9 cellular contexts compared by ENCODE assay signal in genomic region chr2:241269707-241270520, GRCh38. TPM values are rescaled to one million over a fixed set of nuclear protein-coding genes. Genes with fewer than 3 reads are reported as not detected.
A peak's percentile ranks its signal among the peaks of the same experiment; 100 is the strongest.
DNase-seq lines count a peak whose midpoint lies in the region; ATAC-seq and TF ChIP-seq lines count a peak whose summit lies in the region.
"Had no signal": no experiment of that assay in that cellular context is flagged by ENCODE, and none has a peak within 500 bp of the region (broad histone marks: within the 10 kb centered on the region; RNA-seq: fewer than 3 reads in every experiment).

No MANE protein-coding gene starts in this region.

- H3K4me1 ChIP-seq in psoas muscle = peaks cover 41% of the 10 kb centered on the region

- peak overlapping the region; percentile 67 for H3K4me3 Mint-ChIP-seq in Calu3 (ENCODE audit: low read depth, unreplicated experiment)
- H3K4me3 Mint-ChIP-seq: activated naive CD8-positive, alpha-beta T cell treated with anti-CD3 and anti-CD28 coated beads for 36 hours had no signal

- peaks cover 0 to 39% of the 10 kb centered on the region in 2 donors for H3K36me3 ChIP-seq in psoas muscle (ENCODE audit: insufficient read depth in 1 of 2, low read depth in 1 of 2)

- H3K4me1 Mint-ChIP-seq in Calu3 (ENCODE audit: low read depth, unreplicated experiment) = peaks cover 45% of the 10 kb centered on the region

- TF ChIP-seq CTCF in Calu3 (IDR thresholded peaks at IDR 0.05; ENCODE audit: unreplicated experiment) (no peak), WI38 (IDR thresholded peaks at IDR 0.05; ENCODE audit: low read depth, low read length) (no peak), foreskin fibroblast (IDR thresholded peaks at IDR 0.05; ENCODE audit: low read depth, low read length) (no peak), psoas muscle (IDR thresholded peaks at IDR 0.05) (no peak)

- H3K27me3 Mint-ChIP-seq in Calu3 (ENCODE audit: unreplicated experiment) = no peaks in the 10 kb centered on the region
- H3K27me3 Mint-ChIP-seq: activated naive CD8-positive, alpha-beta T cell treated with anti-CD3 and anti-CD28 coated beads for 36 hours had no signal

- DNase-seq in Calu3 = no peak
- no peak for DNase-seq in foreskin fibroblast
- no peak for DNase-seq in psoas muscle
- DNase-seq in amygdala (lab: John Stamatoyannopoulos, UW) = no peak
- DNase-seq in NCI-H1694 treated with DMSO at 0.1 percent for 48 hours (lab: John Stamatoyannopoulos, UW) = no peak
- DNase-seq in NCI-H1436 treated with DMSO at 0.1 percent for 48 hours (lab: John Stamatoyannopoulos, UW) = no peak
- DNase-seq: activated naive CD8-positive, alpha-beta T cell treated with anti-CD3 and anti-CD28 coated beads for 36 hours had no signal

- 52 to 66% (median 55%) methylated on average over 15 of the region's 15 CpGs for WGBS in psoas muscle, 3 donors

- ATAC-seq in psoas muscle (peak; percentile 22 to 53 (median 28)), HG03139 (IDR thresholded peaks at IDR 0.05; ENCODE audit: unreplicated experiment) (no peak)

- H3K27ac Mint-ChIP-seq in Calu3 (ENCODE audit: unreplicated experiment) = no peak overlapping the region
- H3K27ac Mint-ChIP-seq: activated naive CD8-positive, alpha-beta T cell treated with anti-CD3 and anti-CD28 coated beads for 36 hours had no signal

- intact Hi-C loops in Calu3 (cut with micrococcal nuclease; ENCODE audit: unreplicated experiment) (no loop called here), psoas muscle (cut with DNase I) (loop anchor here (5.0 to 10.0 kb wide), 4 partner anchors 47 to 335 kb away; partner anchors contain the start of genes HDLBP (in 1 of the 2) and SEPTIN2 (in 1 of the 2))

- H3K9me3 ChIP-seq in psoas muscle = peaks cover under 1% of the 10 kb centered on the region

- H3K36me3 Mint-ChIP-seq in Calu3 (ENCODE audit: insufficient read depth, unreplicated experiment) = peaks cover 68% of the 10 kb centered on the region

- H3K9me3 Mint-ChIP-seq in Calu3 (ENCODE audit: low read depth, unreplicated experiment) = no peaks in the 10 kb centered on the region
- H3K9me3 Mint-ChIP-seq: activated naive CD8-positive, alpha-beta T cell treated with anti-CD3 and anti-CD28 coated beads for 36 hours had no signal

- H3K27me3 ChIP-seq in psoas muscle (ENCODE audit: insufficient read depth in 3 of 3, low read length in 2 of 3) = no peaks in the 10 kb centered on the region

- no TSS peak for BruUV-seq in Calu3 (replicated peaks; lab: Mats Ljungman, UMichigan)

- CTCF ChIA-PET in Calu3 (lab: Charles Lee) = no interaction called here

- H3K27ac ChIP-seq in psoas muscle = peak overlapping the region; percentile 24

- peak overlapping the region; percentile 85 for H3K4me3 ChIP-seq in WI38 (ENCODE audit: low read depth, low read length)
- H3K4me3 ChIP-seq in foreskin fibroblast (ENCODE audit: low read depth in 1 of 2, low read length in 2 of 2) = peak overlapping the region; percentile 67 to 74
- H3K4me3 ChIP-seq in psoas muscle = no peak overlapping the region

RNA-seq across cellular contexts. Expression of gene HDLBP, which starts 45.6 kb away (rescaled TPM):
- total RNA-seq in Calu3 (2022) (429 and 493 TPM in 2 replicates), psoas muscle (100 to 1,000 TPM; 349 to 526 (median 469) TPM)
- polyA plus RNA-seq in psoas muscle = 100 to 1,000 TPM; 264 to 421 (median 283) TPM

RNA-seq across cellular contexts. Expression of gene SEPTIN2, which starts 45.8 kb away (rescaled TPM):
- total RNA-seq in Calu3 (2022) (413 and 445 TPM in 2 replicates), psoas muscle (100 to 1,000 TPM in 3 of 4 donors, 10 to 100 TPM in 1; 86.4 to 161 (median 126) TPM)
- polyA plus RNA-seq in psoas muscle = 100 to 1,000 TPM in 1 of 3 donors, 10 to 100 TPM in 2; 68.8 to 122 (median 90.0) TPM
